8 cellular contexts compared by ENCODE assay signal in genomic region chr17:57243171-57243622, GRCh38. TPM values are rescaled to one million over a fixed set of nuclear protein-coding genes. Genes with fewer than 3 reads are reported as not detected.
DNase-seq lines count a peak whose midpoint lies in the region; ATAC-seq and TF ChIP-seq lines count a peak whose summit lies in the region.

No MANE protein-coding gene starts in this region.

- no peak overlapping the region for H3K4me3 Mint-ChIP-seq in chondrocyte (ENCODE audit: unreplicated experiment)

- intact Hi-C loops in lower leg skin (cut with DNase I; ENCODE audit: low total_unique reads): loop anchor here (10.0 kb wide), 2 partner anchors 108 to 502 kb away; partner anchors contain the start of gene CCDC182

- TF ChIP-seq POLR2A in lower leg skin (IDR thresholded peaks at IDR 0.05) (no peak), GM18505 (IDR thresholded peaks at IDR 0.05; ENCODE audit: borderline replicate concordance, extremely low read depth, insufficient read depth, insufficient read length) (no peak)

- DNase-seq in AG09319 (ENCODE audit: extremely low read depth, low read depth): peak; percentile 29
- DNase-seq in NCI-H2171 treated with DMSO at 0.1 percent for 48 hours (lab: John Stamatoyannopoulos, UW): peak; percentile 50
- peak; percentile 62 for DNase-seq in activated CD4-positive, alpha-beta T cell treated with anti-CD3 and anti-CD28 coated beads for 1 hour
- DNase-seq in chondrocyte (ENCODE audit: low spot score): no peak
- peak; percentile 47 to 92 for DNase-seq in lower leg skin (ENCODE audit: low spot score in 2 of 2)
- peak; percentile 24 for DNase-seq in stimulated activated CD8-positive, alpha-beta memory T cell treated with anti-CD3 and anti-CD28 coated beads, Interleukin-12 subunit alpha, Interleukin-12 subunit beta, amount 100 ng/mL, for 24 hours (ENCODE audit: extremely low read depth)

- WGBS in lower leg skin, 2 donors: 18 to 20% methylated on average over 13 of the region's 13 CpGs

- peaks cover 3% of the 10 kb centered on the region for H3K9me3 Mint-ChIP-seq in chondrocyte (ENCODE audit: low read depth)

- peaks cover 4% of the 10 kb centered on the region for H3K4me1 Mint-ChIP-seq in chondrocyte (ENCODE audit: low read depth)

- H3K36me3 Mint-ChIP-seq in chondrocyte (ENCODE audit: low read depth): no peaks in the 10 kb centered on the region

- ATAC-seq in GM18909 (IDR thresholded peaks at IDR 0.05; ENCODE audit: poor library complexity, unreplicated experiment): peak; percentile 58
- ATAC-seq in GM18505 (IDR thresholded peaks at IDR 0.05; ENCODE audit: unreplicated experiment): no peak

- TF ChIP-seq CTCF in AG09319 (IDR thresholded peaks at IDR 0.05; ENCODE audit: low read depth, low read length) (no peak; the same call in none of the 2 replicates), chondrocyte (IDR thresholded peaks at IDR 0.05) (peak; percentile 99), lower leg skin (IDR thresholded peaks at IDR 0.05) (peak in 1 of 3 donors; percentile 91)

- H3K4me3 ChIP-seq in lower leg skin (ENCODE audit: low read depth, poor library complexity, severe bottlenecking): no peak overlapping the region

- H3K27ac Mint-ChIP-seq in chondrocyte (ENCODE audit: unreplicated experiment): no peak overlapping the region

- peaks cover 4% of the 10 kb centered on the region for H3K27me3 Mint-ChIP-seq in chondrocyte (ENCODE audit: low read depth)

RNA-seq across cellular contexts. Expression of gene MSI2, which starts 13.1 kb away (rescaled TPM):
- total RNA-seq in chondrocyte (23.1 to 55.2 TPM (median 25.5 TPM) in 3 replicates), lower leg skin (10 to 100 TPM in 3 of 4 donors, 1 to 10 TPM in 1; 9.9 to 18.5 (median 13.8) TPM)
